Comparison of ENCODE assay signal across 13 cellular contexts in the genomic region with DNA sequence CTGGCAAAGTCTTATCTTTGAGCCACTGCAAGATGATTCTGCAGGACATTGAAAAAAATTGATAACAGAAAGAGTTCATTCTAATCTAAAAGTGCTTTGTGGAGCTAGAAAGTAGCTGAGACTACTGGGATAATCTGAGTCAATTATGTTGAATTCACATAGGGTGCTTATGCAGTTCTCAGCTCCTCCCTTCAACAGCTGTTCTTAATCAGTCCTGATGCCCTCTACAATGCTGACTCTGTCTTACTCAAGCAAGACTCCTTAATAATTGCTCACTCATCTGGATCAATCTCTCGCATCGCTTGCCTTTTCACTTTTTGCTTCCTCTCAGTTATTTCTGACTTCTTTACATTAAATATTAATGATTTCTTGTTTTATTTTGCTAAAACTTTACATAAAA.
"Had no signal": no experiment of that assay in that cellular context is flagged by ENCODE, and none has a peak within 500 bp of the region (broad histone marks: within the 10 kb centered on the region; RNA-seq: fewer than 3 reads in every experiment).

No MANE protein-coding gene starts in this region.

- H3K27ac ChIP-seq: ovary, upper lobe of left lung had no signal

- H3K27me3 ChIP-seq: ovary, upper lobe of left lung had no signal

- H3K36me3 ChIP-seq: ovary, upper lobe of left lung had no signal

- DNase-seq: activated CD4-positive, alpha-beta T cell treated with anti-CD3 and anti-CD28 coated beads, Interleukin-2, amount 50 U/mL, for 4 hours; activated CD4-positive, CD25-positive, alpha-beta regulatory T cell treated with anti-CD3 and anti-CD28 coated beads, Interleukin-2, amount 50 U/mL, for 72 hours; activated effector memory CD4-positive, alpha-beta T cell treated with Interleukin-2 at 50 U/mL for 16 hours; activated T-cell treated with anti-CD3 and anti-CD28 coated beads, Interleukin-2, amount 50 U/mL, for 1 hour; amniotic stem cell; effector memory CD4-positive, alpha-beta T cell; glutamatergic neuron; ovary; stimulated activated CD4-positive, alpha-beta T cell treated with anti-CD3 and anti-CD28 coated beads, Interleukin-4, amount 100 ng/mL, for 1 hour; stimulated activated CD8-positive, alpha-beta memory T cell treated with anti-CD3 and anti-CD28 coated beads, Interleukin-4, amount 100 ng/mL, for 48 hours; stimulated activated naive CD8-positive, alpha-beta T cell treated with anti-CD3 and anti-CD28 coated beads, Interleukin-15, Interleukin-2, amounts not matched to agents 100 U/mL and 50 U/mL, for 24 hours; T-helper 17 cell; upper lobe of left lung had no signal

- H3K9me3 ChIP-seq: ovary, upper lobe of left lung had no signal

- H3K4me1 ChIP-seq: upper lobe of left lung had no signal

- H3K4me3 ChIP-seq: ovary, upper lobe of left lung had no signal
